In genomic region chr22:46763051-46763705, GRCh38 we compare ENCODE assay signal across 8 cellular contexts. TPM values are rescaled to one million over a fixed set of nuclear protein-coding genes. Genes with fewer than 3 reads are reported as not detected.
DNase-seq lines count a peak whose midpoint lies in the region; ATAC-seq and TF ChIP-seq lines count a peak whose summit lies in the region.

No MANE protein-coding gene starts in this region.

- in situ Hi-C loops in astrocyte of the cerebellum (cut with HindIII; ENCODE audit: low sequenced_read_pairs), result no loop called here

- H3K9me3 Mint-ChIP-seq in stimulated activated effector memory CD8-positive, alpha-beta T cell treated with anti-CD3 and anti-CD28 coated beads, Interleukin-12 subunit alpha, Interleukin-12 subunit beta, amount 100 ng/mL, for 72 hours, result no peaks in the 10 kb centered on the region

- H3K27ac Mint-ChIP-seq in stimulated activated effector memory CD8-positive, alpha-beta T cell treated with anti-CD3 and anti-CD28 coated beads, Interleukin-12 subunit alpha, Interleukin-12 subunit beta, amount 100 ng/mL, for 72 hours, result peak overlapping the region; percentile 99

- peak; percentile 60 for ATAC-seq in GM21529 (IDR thresholded peaks at IDR 0.05; ENCODE audit: unreplicated experiment)
- ATAC-seq in stimulated activated effector memory CD8-positive, alpha-beta T cell treated with anti-CD3 and anti-CD28 coated beads, Interleukin-12 subunit alpha, Interleukin-12 subunit beta, amount 100 ng/mL, for 72 hours, result peak; percentile 47

- peak overlapping the region; percentile 100 for H3K4me3 ChIP-seq in astrocyte of the cerebellum (ENCODE audit: low read depth, low read length)
- peak overlapping the region; percentile 95 for H3K4me3 ChIP-seq in iPS-11a (ENCODE audit: low read depth, low read length)

- peaks cover 64% of the 10 kb centered on the region for H3K36me3 Mint-ChIP-seq in stimulated activated effector memory CD8-positive, alpha-beta T cell treated with anti-CD3 and anti-CD28 coated beads, Interleukin-12 subunit alpha, Interleukin-12 subunit beta, amount 100 ng/mL, for 72 hours

- TF ChIP-seq CTCF in astrocyte of the cerebellum (IDR thresholded peaks at IDR 0.05; ENCODE audit: low read depth, low read length, missing control alignments), result no peak

- peaks cover 71% of the 10 kb centered on the region for H3K4me1 Mint-ChIP-seq in stimulated activated effector memory CD8-positive, alpha-beta T cell treated with anti-CD3 and anti-CD28 coated beads, Interleukin-12 subunit alpha, Interleukin-12 subunit beta, amount 100 ng/mL, for 72 hours

- peak; percentile 24 for DNase-seq in GF-D8 (lab: John Stamatoyannopoulos, UW)
- peak; percentile 12 for DNase-seq in M059J (ENCODE audit: low read depth)
- no peak for DNase-seq in astrocyte of the cerebellum (ENCODE audit: low read depth)
- no peak for DNase-seq in stimulated activated effector memory CD8-positive, alpha-beta T cell treated with anti-CD3 and anti-CD28 coated beads, Interleukin-12 subunit alpha, Interleukin-12 subunit beta, amount 100 ng/mL, for 72 hours (ENCODE audit: low spot score in 2 of 2)
- no peak for DNase-seq in HK-2 (ENCODE audit: unreplicated experiment)
- DNase-seq in foreskin melanocyte, result no peak

- peak overlapping the region; percentile 100 for H3K4me3 Mint-ChIP-seq in stimulated activated effector memory CD8-positive, alpha-beta T cell treated with anti-CD3 and anti-CD28 coated beads, Interleukin-12 subunit alpha, Interleukin-12 subunit beta, amount 100 ng/mL, for 72 hours

RNA-seq across cellular contexts. Expression of gene TBC1D22A, which starts 0.7 kb away (rescaled TPM):
- 6.8 and 7.3 TPM in 2 replicates for total RNA-seq in M059J (2014; rRNA removed; shearing (Covaris generic))

RNA-seq across cellular contexts. Expression of gene CERK, which starts 25.1 kb away (rescaled TPM):
- total RNA-seq in M059J (2014; rRNA removed; shearing (Covaris generic)), result 12.2 and 22.8 TPM in 2 replicates

Comparison
In these comparisons a context has a peak if more than half of its experiments do, and no peak if none do; other contexts are left out.
1. DNase-seq: peak in GF-D8 (single experiment) and M059J (single experiment); none in astrocyte of the cerebellum (single experiment), stimulated activated effector memory CD8-positive, alpha-beta T cell treated with anti-CD3 and anti-CD28 coated beads, Interleukin-12 subunit alpha, Interleukin-12 subunit beta, amount 100 ng/mL, for 72 hours (0 of 2), HK-2 (single experiment) and foreskin melanocyte (single experiment).